10 cellular contexts compared by ENCODE assay signal in genomic region chr14:74647834-74648361, GRCh38. TPM values are rescaled to one million over a fixed set of nuclear protein-coding genes. Genes with fewer than 3 reads are reported as not detected.
A peak's percentile ranks its signal among the peaks of the same experiment; 100 is the strongest.
DNase-seq lines count a peak whose midpoint lies in the region; ATAC-seq and TF ChIP-seq lines count a peak whose summit lies in the region.
"Had no signal": no experiment of that assay in that cellular context is flagged by ENCODE, and none has a peak within 500 bp of the region (broad histone marks: within the 10 kb centered on the region; RNA-seq: fewer than 3 reads in every experiment).

No MANE protein-coding gene starts in this region.

- TF ChIP-seq CTCF in RWPE1 (conservative IDR thresholded peaks at IDR 0.05; ENCODE audit: low read depth) (no peak), GM10248 (IDR thresholded peaks at IDR 0.05; ENCODE audit: control extremely low read depth, extremely low read depth, low read depth, missing control alignments) (no peak)

- H3K27me3 Mint-ChIP-seq in activated naive CD4-positive, alpha-beta T cell treated with anti-CD3 and anti-CD28 coated beads, Interleukin-2, amount 50 U/mL, for 24 hours = no peaks in the 10 kb centered on the region

- DNase-seq in activated naive CD4-positive, alpha-beta T cell treated with anti-CD3 and anti-CD28 coated beads, Interleukin-2, amount 50 U/mL, for 16 hours = no peak
- DNase-seq in RWPE1 (ENCODE audit: low spot score) = peak; percentile 44
- peak; percentile 53 for DNase-seq in iPS-NIHi11 (ENCODE audit: low spot score)
- DNase-seq in ureter (ENCODE audit: low spot score) = peak; percentile 62
- no peak for DNase-seq in GM10248 (ENCODE audit: extremely low spot score)
- no peak for DNase-seq in MV-4-11 (lab: John Stamatoyannopoulos, UW)
- DNase-seq: stimulated activated CD8-positive, alpha-beta memory T cell treated with anti-CD3 and anti-CD28 coated beads, Interleukin-4, amount 100 ng/mL, for 48 hours had no signal

- CTCF ChIA-PET in RWPE1 (lab: Yijun Ruan, JAX) (no interaction called here), GM10248 (lab: Yijun Ruan, JAX) (interaction anchor here (0.9 to 1.4 kb wide), 4 partner anchors 9 to 35 kb away, joined by 3 to 5 read pairs (median 4); no protein-coding TSS in a partner anchor)

- peak overlapping the region; percentile 76 for H3K27ac ChIP-seq in RWPE1
- H3K27ac ChIP-seq: VCaP had no signal

- no peaks in the 10 kb centered on the region for H3K9me3 Mint-ChIP-seq in activated naive CD4-positive, alpha-beta T cell treated with anti-CD3 and anti-CD28 coated beads, Interleukin-2, amount 50 U/mL, for 24 hours

- H3K36me3 Mint-ChIP-seq in activated naive CD4-positive, alpha-beta T cell treated with anti-CD3 and anti-CD28 coated beads, Interleukin-2, amount 50 U/mL, for 24 hours = no peaks in the 10 kb centered on the region

- POLR2A ChIA-PET in RWPE1 (lab: Yijun Ruan, JAX; ENCODE audit: low non-redundant PET) (interaction anchor here (0.7 kb wide), 1 partner anchor 30 kb away, joined by 4 read pairs; no protein-coding TSS in a partner anchor), GM10248 (lab: Yijun Ruan, JAX) (no interaction called here)

- ATAC-seq in activated CD4-positive, CD25-positive, alpha-beta regulatory T cell treated with anti-CD3 and anti-CD28 coated beads, Interleukin-2, amount 50 U/mL, for 24 hours = no peak

- no peak overlapping the region for H3K4me3 Mint-ChIP-seq in activated naive CD4-positive, alpha-beta T cell treated with anti-CD3 and anti-CD28 coated beads, Interleukin-2, amount 50 U/mL, for 24 hours

- peak overlapping the region; percentile 52 for H3K27ac Mint-ChIP-seq in activated naive CD4-positive, alpha-beta T cell treated with anti-CD3 and anti-CD28 coated beads, Interleukin-2, amount 50 U/mL, for 24 hours

- H3K4me1 Mint-ChIP-seq in activated naive CD4-positive, alpha-beta T cell treated with anti-CD3 and anti-CD28 coated beads, Interleukin-2, amount 50 U/mL, for 24 hours = peaks cover 8% of the 10 kb centered on the region

RNA-seq across cellular contexts. Expression of gene LTBP2, which starts 35.9 kb away (rescaled TPM):
- 6.8 TPM for total RNA-seq in ureter

Comparison
In these comparisons a context has a peak if more than half of its experiments do, and no peak if none do; other contexts are left out.
1. DNase-seq: peak in RWPE1 (single experiment), iPS-NIHi11 (single experiment) and ureter (single experiment); none in activated naive CD4-positive, alpha-beta T cell treated with anti-CD3 and anti-CD28 coated beads, Interleukin-2, amount 50 U/mL, for 16 hours (single experiment), GM10248 (single experiment) and MV-4-11 (single experiment).